19 cellular contexts compared by ENCODE assay signal in the genomic region with DNA sequence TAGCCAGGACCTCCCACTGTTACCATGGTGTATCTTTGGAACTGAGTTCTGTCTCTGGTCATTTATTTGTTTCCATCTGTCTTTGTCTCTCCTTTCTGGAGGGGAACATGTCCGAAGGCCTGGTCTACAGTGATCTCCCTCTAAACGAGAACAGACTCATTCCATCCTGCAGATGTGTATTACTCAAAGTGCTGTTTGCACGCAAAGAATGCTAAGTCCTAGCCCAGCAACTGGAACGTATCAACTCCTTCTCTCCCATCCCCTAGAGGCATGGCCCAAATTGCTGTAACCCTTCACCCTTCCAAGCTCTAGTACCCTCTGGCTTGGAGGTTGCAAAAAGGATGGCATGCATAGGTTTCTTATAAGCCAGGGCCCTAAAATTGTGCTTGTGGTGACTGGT.
A peak's percentile ranks its signal among the peaks of the same experiment; 100 is the strongest.
DNase-seq lines count a peak whose midpoint lies in the region; ATAC-seq, FAIRE-seq and TF ChIP-seq lines count a peak whose summit lies in the region.
"Had no signal": no experiment of that assay in that cellular context is flagged by ENCODE, and none has a peak within 500 bp of the region (broad histone marks: within the 10 kb centered on the region; RNA-seq: fewer than 3 reads in every experiment).

No MANE protein-coding gene starts in this region.

- H3K4me1 ChIP-seq in adipocyte (ENCODE audit: control insufficient read depth, insufficient read depth, low read length) (no peaks in the 10 kb centered on the region), neural progenitor cell (no peaks in the 10 kb centered on the region)
- H3K4me1 ChIP-seq: BE2C had no signal

- H4K20me1 ChIP-seq in neural progenitor cell (ENCODE audit: low read depth): no peaks in the 10 kb centered on the region

- H3K27ac Mint-ChIP-seq in neural progenitor cell: no peak overlapping the region
- H3K27ac Mint-ChIP-seq: CD4-positive, alpha-beta memory T cell had no signal

- TF ChIP-seq CTCF in AG10803 (conservative IDR thresholded peaks at IDR 0.05; ENCODE audit: low read length) (no peak), neural progenitor cell (IDR thresholded peaks at IDR 0.05) (no peak)

- H3K4me3 Mint-ChIP-seq in neural progenitor cell: no peak overlapping the region
- H3K4me3 Mint-ChIP-seq: CD4-positive, alpha-beta memory T cell; H9 had no signal

- peak overlapping the region; percentile 0 for H2AFZ ChIP-seq in neural progenitor cell (replicated peaks)

- no peaks in the 10 kb centered on the region for H3F3A ChIP-seq in neural progenitor cell (ENCODE audit: low read depth)

- H3K27me3 Mint-ChIP-seq in neural progenitor cell (ENCODE audit: insufficient read depth, low read depth): no peaks in the 10 kb centered on the region

- H3K36me3 ChIP-seq in adipocyte (ENCODE audit: control insufficient read depth, insufficient read depth, low read length, severe bottlenecking) (no peaks in the 10 kb centered on the region), neural progenitor cell (no peaks in the 10 kb centered on the region)
- H3K36me3 ChIP-seq: BE2C had no signal

- peaks cover 7% of the 10 kb centered on the region for H3K9me3 ChIP-seq in adipocyte (ENCODE audit: control insufficient read depth, low read length)
- H3K9me3 ChIP-seq in neural progenitor cell (ENCODE audit: low read depth): no peaks in the 10 kb centered on the region
- H3K9me3 ChIP-seq: BE2C had no signal

- DNase-seq in AG10803 (ENCODE audit: low read depth) (peak; percentile 74), GM12891 (ENCODE audit: insufficient read length, low spot score) (no peak), adipocyte (ENCODE audit: low read depth) (peak; percentile 40), neural progenitor cell (ENCODE audit: low spot score) (no peak), NCI-H1417 treated with DMSO at 0.1 percent for 48 hours (lab: John Stamatoyannopoulos, UW) (no peak)
- DNase-seq in activated CD8-positive, alpha-beta memory T cell treated with anti-CD3 and anti-CD28 coated beads, Interleukin-2, amount 50 U/mL, for 4 hours: no peak
- DNase-seq: 8988T; BE2C; CD4-positive, alpha-beta memory T cell; DMS79; GDM1; GOT3; H9; IMR-90; KBM-7 had no signal

- ATAC-seq in HG03159 (IDR thresholded peaks at IDR 0.05; ENCODE audit: unreplicated experiment): no peak
- no peak for ATAC-seq in HG02870 (IDR thresholded peaks at IDR 0.05; ENCODE audit: unreplicated experiment)

- no peak overlapping the region for H3K4me3 ChIP-seq in AG10803 (ENCODE audit: low read length)
- H3K4me3 ChIP-seq in adipocyte (ENCODE audit: low read length): no peak overlapping the region
- no peak overlapping the region for H3K4me3 ChIP-seq in neural progenitor cell

- peaks cover 12% of the 10 kb centered on the region for H3K9me3 Mint-ChIP-seq in neural progenitor cell

- H3K9ac ChIP-seq in adipocyte (ENCODE audit: low read length): no peak overlapping the region
- no peak overlapping the region for H3K9ac ChIP-seq in neural progenitor cell

- H3K27ac ChIP-seq in neural progenitor cell: no peak overlapping the region
- H3K27ac ChIP-seq: C4-2B had no signal

- no peaks in the 10 kb centered on the region for H3K27me3 ChIP-seq in adipocyte (replicated peaks; ENCODE audit: control insufficient read depth, insufficient read depth, low read length)
- H3K27me3 ChIP-seq in neural progenitor cell: no peaks in the 10 kb centered on the region
- H3K27me3 ChIP-seq: BE2C had no signal

- peak; percentile 28 for FAIRE-seq in GM12891 (lab: Jason Lieb, UNC)
- FAIRE-seq: GM18507 had no signal

- TF ChIP-seq POLR2A in GM12891 (IDR thresholded peaks at IDR 0.05; ENCODE audit: low read depth, low read length): no peak

- H3K36me3 Mint-ChIP-seq in neural progenitor cell: no peaks in the 10 kb centered on the region

- H3K4me2 ChIP-seq in neural progenitor cell: no peak overlapping the region

- H3K79me2 ChIP-seq in neural progenitor cell (ENCODE audit: low read depth): no peaks in the 10 kb centered on the region

- peaks cover 5% of the 10 kb centered on the region for H3K4me1 Mint-ChIP-seq in neural progenitor cell
- H3K4me1 Mint-ChIP-seq: CD4-positive, alpha-beta memory T cell had no signal

TF ChIP-seq in GM12891, 5 proteins besides CTCF, POLR2A, EP300 and RAD21:
- TF ChIP-seq POLR2AphosphoS5 (IDR thresholded peaks at IDR 0.05; ENCODE audit: low read depth, low read length) (no peak), PAX5 (IDR thresholded peaks at IDR 0.05; ENCODE audit: insufficient read depth, low read length, severe bottlenecking) (no peak), SPI1 (IDR thresholded peaks at IDR 0.05; ENCODE audit: low read depth, low read length) (no peak), TAF1 (IDR thresholded peaks at IDR 0.05; ENCODE audit: low read depth, low read length) (no peak), POU2F2 (IDR thresholded peaks at IDR 0.05; ENCODE audit: low read depth, low read length) (no peak)

Comparison
In these comparisons a context has a peak if more than half of its experiments do, and no peak if none do; other contexts are left out.
1. DNase-seq: peak in AG10803 (single experiment) and adipocyte (single experiment); none in GM12891 (single experiment), neural progenitor cell (single experiment), NCI-H1417 treated with DMSO at 0.1 percent for 48 hours (single experiment) and activated CD8-positive, alpha-beta memory T cell treated with anti-CD3 and anti-CD28 coated beads, Interleukin-2, amount 50 U/mL, for 4 hours (single experiment).